Comparison of ENCODE assay signal across 1 cellular context in genomic region chr16:48393843-48394703, GRCh38.
A peak's percentile ranks its signal among the peaks of the same experiment; 100 is the strongest.
TF ChIP-seq lines count a peak whose summit lies in the region.

No MANE protein-coding gene starts in this region.

TF ChIP-seq in K562, 482 proteins besides CTCF, POLR2A, EP300 and RAD21 (continued from another document):
- TF ChIP-seq MYC (IDR thresholded peaks at IDR 0.05; ENCODE audit: low read depth, low read length) (0 out of 2 replicates have a peak, but pooled peaks have one; percentile 25), MYC (CRISPR knock-in tag; IDR thresholded peaks at IDR 0.05; ENCODE audit: borderline replicate concordance, low read depth) (no peak), ZBED1 (IDR thresholded peaks at IDR 0.05) (no peak), HCFC1 (IDR thresholded peaks at IDR 0.05; ENCODE audit: low read depth, low read length) (no peak), ATF7 (IDR thresholded peaks at IDR 0.05) (peak; percentile 97), JUNB (CRISPR knock-in tag; conservative IDR thresholded peaks at IDR 0.05) (0 out of 2 replicates have a peak, but pooled peaks have one; percentile 35), CREM (IDR thresholded peaks at IDR 0.05; ENCODE audit: low read depth) (peak; percentile 77; the same call in 1 of the 2 replicates), CUX1 (CRISPR knock-in tag; IDR thresholded peaks at IDR 0.05) (no peak), CBFA2T2 (conservative IDR thresholded peaks at IDR 0.05) (no peak), MTF1 (CRISPR knock-in tag; IDR thresholded peaks at IDR 0.05; ENCODE audit: borderline replicate concordance) (no peak), ZNF589 (CRISPR knock-in tag; IDR thresholded peaks at IDR 0.05; ENCODE audit: low read depth) (peak; percentile 76; the same call in 1 of the 2 replicates), NFATC3 (IDR thresholded peaks at IDR 0.05) (no peak), CBFA2T3 (IDR thresholded peaks at IDR 0.05) (no peak), HMG20A (CRISPR knock-in tag; conservative IDR thresholded peaks at IDR 0.05) (no peak), JUND (IDR thresholded peaks at IDR 0.05; ENCODE audit: borderline replicate concordance, low read depth, low read length) (peak; percentile 89), JUND (tag; IDR thresholded peaks at IDR 0.05; ENCODE audit: borderline replicate concordance, low read depth, low read length) (peak; percentile 56), C11orf30 (IDR thresholded peaks at IDR 0.05; ENCODE audit: low read depth) (peak; percentile 52; the same call in 1 of the 2 replicates), FOSL1 (tag; conservative IDR thresholded peaks at IDR 0.05) (peak; percentile 78), TBP (optimal IDR thresholded peaks at IDR 0.05; ENCODE audit: low read depth, low read length) (no peak), ZNF316 (IDR thresholded peaks at IDR 0.05) (peak; percentile 37; the same call in 1 of the 2 replicates), MECOM (CRISPR knock-in tag; IDR thresholded peaks at IDR 0.05) (0 out of 2 replicates have a peak, but pooled peaks have one; percentile 8), LCOR (CRISPR knock-in tag; IDR thresholded peaks at IDR 0.05) (no peak), ZNF24 (IDR thresholded peaks at IDR 0.05) (0 out of 2 replicates have a peak, but pooled peaks have one; percentile 16), HMBOX1 (IDR thresholded peaks at IDR 0.05) (no peak; the same call in 1 of the 2 replicates), MAFG (tag; conservative IDR thresholded peaks at IDR 0.05) (0 out of 2 replicates have a peak, but pooled peaks have one; percentile 30), L3MBTL2 (IDR thresholded peaks at IDR 0.05) (peak; percentile 78; the same call in 1 of the 2 replicates)
- TF ChIP-seq, protein P1, sequence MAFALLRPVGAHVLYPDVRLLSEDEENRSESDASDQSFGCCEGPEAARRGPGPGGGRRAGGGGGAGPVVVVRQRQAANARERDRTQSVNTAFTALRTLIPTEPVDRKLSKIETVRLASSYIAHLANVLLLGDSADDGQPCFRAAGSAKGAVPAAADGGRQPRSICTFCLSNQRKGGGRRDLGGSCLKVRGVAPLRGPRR (CRISPR knock-in tag; IDR thresholded peaks at IDR 0.05) = no peak
- TF ChIP-seq, protein P2, sequence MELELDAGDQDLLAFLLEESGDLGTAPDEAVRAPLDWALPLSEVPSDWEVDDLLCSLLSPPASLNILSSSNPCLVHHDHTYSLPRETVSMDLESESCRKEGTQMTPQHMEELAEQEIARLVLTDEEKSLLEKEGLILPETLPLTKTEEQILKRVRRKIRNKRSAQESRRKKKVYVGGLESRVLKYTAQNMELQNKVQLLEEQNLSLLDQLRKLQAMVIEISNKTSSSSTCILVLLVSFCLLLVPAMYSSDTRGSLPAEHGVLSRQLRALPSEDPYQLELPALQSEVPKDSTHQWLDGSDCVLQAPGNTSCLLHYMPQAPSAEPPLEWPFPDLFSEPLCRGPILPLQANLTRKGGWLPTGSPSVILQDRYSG (tag; conservative IDR thresholded peaks at IDR 0.05; ENCODE audit: low read depth) = no peak
- TF ChIP-seq, protein P3, sequence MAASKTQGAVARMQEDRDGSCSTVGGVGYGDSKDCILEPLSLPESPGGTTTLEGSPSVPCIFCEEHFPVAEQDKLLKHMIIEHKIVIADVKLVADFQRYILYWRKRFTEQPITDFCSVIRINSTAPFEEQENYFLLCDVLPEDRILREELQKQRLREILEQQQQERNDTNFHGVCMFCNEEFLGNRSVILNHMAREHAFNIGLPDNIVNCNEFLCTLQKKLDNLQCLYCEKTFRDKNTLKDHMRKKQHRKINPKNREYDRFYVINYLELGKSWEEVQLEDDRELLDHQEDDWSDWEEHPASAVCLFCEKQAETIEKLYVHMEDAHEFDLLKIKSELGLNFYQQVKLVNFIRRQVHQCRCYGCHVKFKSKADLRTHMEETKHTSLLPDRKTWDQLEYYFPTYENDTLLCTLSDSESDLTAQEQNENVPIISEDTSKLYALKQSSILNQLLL (CRISPR knock-in tag; IDR thresholded peaks at IDR 0.05; ENCODE audit: borderline replicate concordance) = no peak
